Comparison of ENCODE assay signal across 9 cellular contexts in the genomic region with DNA sequence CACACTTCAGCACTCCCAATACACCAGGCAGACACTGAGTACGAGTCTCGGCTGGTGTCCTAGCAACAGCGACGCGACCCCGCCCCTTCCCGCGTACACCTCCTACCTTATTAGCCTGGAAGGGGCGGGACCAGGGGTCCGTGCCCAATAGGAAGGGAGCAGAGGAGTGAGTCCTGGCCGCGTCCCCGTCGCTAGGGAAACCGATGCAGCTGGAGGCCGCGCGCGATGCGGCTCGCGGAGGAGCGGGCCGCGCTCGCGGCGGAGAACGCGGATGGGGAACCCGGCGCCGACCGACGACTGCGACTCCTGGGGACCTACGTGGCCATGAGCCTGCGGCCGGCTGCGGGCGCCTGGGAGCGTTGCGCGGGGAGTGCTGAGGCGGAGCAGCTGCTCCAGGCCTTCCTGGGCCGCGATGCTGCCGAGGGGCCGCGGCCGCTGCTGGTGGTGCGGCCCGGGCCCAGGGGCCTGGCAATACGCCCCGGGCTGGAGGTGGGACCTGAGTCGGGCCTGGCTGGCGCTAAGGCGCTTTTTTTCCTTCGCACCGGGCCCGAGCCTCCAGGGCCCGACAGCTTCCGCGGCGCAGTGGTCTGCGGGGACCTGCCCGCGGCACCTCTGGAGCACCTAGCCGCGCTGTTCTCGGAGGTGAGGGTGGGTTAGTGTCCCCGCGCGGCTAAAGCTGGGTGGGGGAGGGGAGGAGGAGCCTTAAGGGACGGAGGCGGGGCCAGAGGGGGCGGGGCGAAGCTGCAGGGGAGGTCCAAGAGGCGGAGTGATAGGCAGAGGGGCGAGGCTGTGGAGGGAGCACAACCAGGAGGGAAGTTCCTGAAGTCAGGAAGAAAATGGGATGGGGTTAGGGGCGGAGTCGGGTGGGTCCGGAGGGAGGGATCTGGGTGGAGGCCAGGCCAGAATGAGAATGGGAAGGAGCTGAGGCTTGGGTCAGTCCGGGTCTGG. TPM values are rescaled to one million over a fixed set of nuclear protein-coding genes. Genes with fewer than 3 reads are reported as not detected.
DNase-seq lines count a peak whose midpoint lies in the region; ATAC-seq, FAIRE-seq and TF ChIP-seq lines count a peak whose summit lies in the region.
"Had no signal": no experiment of that assay in that cellular context is flagged by ENCODE, and none has a peak within 500 bp of the region (broad histone marks: within the 10 kb centered on the region; RNA-seq: fewer than 3 reads in every experiment).

A gene with protein sequence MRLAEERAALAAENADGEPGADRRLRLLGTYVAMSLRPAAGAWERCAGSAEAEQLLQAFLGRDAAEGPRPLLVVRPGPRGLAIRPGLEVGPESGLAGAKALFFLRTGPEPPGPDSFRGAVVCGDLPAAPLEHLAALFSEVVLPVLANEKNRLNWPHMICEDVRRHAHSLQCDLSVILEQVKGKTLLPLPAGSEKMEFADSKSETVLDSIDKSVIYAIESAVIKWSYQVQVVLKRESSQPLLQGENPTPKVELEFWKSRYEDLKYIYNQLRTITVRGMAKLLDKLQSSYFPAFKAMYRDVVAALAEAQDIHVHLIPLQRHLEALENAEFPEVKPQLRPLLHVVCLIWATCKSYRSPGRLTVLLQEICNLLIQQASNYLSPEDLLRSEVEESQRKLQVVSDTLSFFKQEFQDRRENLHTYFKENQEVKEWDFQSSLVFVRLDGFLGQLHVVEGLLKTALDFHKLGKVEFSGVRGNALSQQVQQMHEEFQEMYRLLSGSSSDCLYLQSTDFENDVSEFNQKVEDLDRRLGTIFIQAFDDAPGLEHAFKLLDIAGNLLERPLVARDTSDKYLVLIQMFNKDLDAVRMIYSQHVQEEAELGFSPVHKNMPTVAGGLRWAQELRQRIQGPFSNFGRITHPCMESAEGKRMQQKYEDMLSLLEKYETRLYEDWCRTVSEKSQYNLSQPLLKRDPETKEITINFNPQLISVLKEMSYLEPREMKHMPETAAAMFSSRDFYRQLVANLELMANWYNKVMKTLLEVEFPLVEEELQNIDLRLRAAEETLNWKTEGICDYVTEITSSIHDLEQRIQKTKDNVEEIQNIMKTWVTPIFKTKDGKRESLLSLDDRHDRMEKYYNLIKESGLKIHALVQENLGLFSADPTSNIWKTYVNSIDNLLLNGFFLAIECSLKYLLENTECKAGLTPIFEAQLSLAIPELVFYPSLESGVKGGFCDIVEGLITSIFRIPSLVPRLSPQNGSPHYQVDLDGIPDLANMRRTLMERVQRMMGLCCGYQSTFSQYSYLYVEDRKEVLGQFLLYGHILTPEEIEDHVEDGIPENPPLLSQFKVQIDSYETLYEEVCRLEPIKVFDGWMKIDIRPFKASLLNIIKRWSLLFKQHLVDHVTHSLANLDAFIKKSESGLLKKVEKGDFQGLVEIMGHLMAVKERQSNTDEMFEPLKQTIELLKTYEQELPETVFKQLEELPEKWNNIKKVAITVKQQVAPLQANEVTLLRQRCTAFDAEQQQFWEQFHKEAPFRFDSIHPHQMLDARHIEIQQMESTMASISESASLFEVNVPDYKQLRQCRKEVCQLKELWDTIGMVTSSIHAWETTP (N-terminal part only) (plus strand): TSS at position 197 of the 948 bp plus-strand sequence. CDS start 29 bp downstream, at position 226.

- no peaks in the 10 kb centered on the region for H3K36me3 ChIP-seq in NT2/D1 (ENCODE audit: insufficient read depth, insufficient read length, low read length)
- H3K36me3 ChIP-seq in endothelial cell of umbilical vein (ENCODE audit: control insufficient read depth in 2 of 2, extremely low read depth in 1 of 2, insufficient read depth in 2 of 2, low read length in 2 of 2): no peaks in the 10 kb centered on the region
- H3K36me3 ChIP-seq in lung (ENCODE audit: control insufficient read depth in 2 of 2, insufficient read depth in 2 of 2, low read length in 2 of 2): no peaks in the 10 kb centered on the region

- intact Hi-C loops in endothelial cell of umbilical vein (cut with micrococcal nuclease): no loop called here

- peak; percentile 98 for ATAC-seq in lung (ENCODE audit: insufficient read depth, low FRiP score)
- peak; percentile 74 to 82 for ATAC-seq in stimulated activated naive B cell treated with anti-CD40 and anti-IgM and Interleukin-4, amounts not matched to agents 10 μg/mL and 1 μg/mL and 100 μg/mL, for 72 hours (replicated peaks)
- ATAC-seq in HG03354 (IDR thresholded peaks at IDR 0.05; ENCODE audit: poor library complexity, severe bottlenecking, unreplicated experiment): no peak
- ATAC-seq in GM18873 (IDR thresholded peaks at IDR 0.05; ENCODE audit: low FRiP score, unreplicated experiment): no peak

- H3K4me3 ChIP-seq in NT2/D1 (ENCODE audit: insufficient read length, low read depth): peak within 1 kb of the TSS; percentile 60
- H3K4me3 ChIP-seq in endothelial cell of umbilical vein (replicated peaks in 1 of 3; ENCODE audit: insufficient read depth in 1 of 3, low read depth in 1 of 3, low read length in 3 of 3): no peak within 1 kb of the TSS
- H3K4me3 ChIP-seq in lung: peak within 1 kb of the TSS; percentile 55

- WGBS in lung, 2 donors: 3 to 5% methylated on average over 61 to 84 of the region's 84 CpGs

- POLR2A ChIA-PET in endothelial cell of umbilical vein (lab: Charles Lee): no interaction called here

- TF ChIP-seq POLR2A in endothelial cell of umbilical vein (IDR thresholded peaks at IDR 0.05; ENCODE audit: low read depth, low read length): no peak

- no peak within 1 kb of the TSS for H3K27ac Mint-ChIP-seq in stimulated activated naive B cell treated with anti-CD40 and anti-IgM and Interleukin-4, amounts not matched to agents 10 μg/mL and 1 μg/mL and 100 μg/mL, for 72 hours
- H3K27ac Mint-ChIP-seq: memory B cell had no signal

- DNase-seq in H4 (ENCODE audit: low spot score): peak; percentile 81
- DNase-seq in NT2/D1 (ENCODE audit: low read depth, low spot score): peak; percentile 87
- DNase-seq in endothelial cell of umbilical vein (ENCODE audit: low read depth, low spot score): no peak
- DNase-seq in lung (ENCODE audit: low spot score): peak; percentile 96
- DNase-seq in stimulated activated naive B cell treated with anti-CD40 and anti-IgM and Interleukin-4, amounts not matched to agents 10 μg/mL and 1 μg/mL and 100 μg/mL, for 72 hours: peak; percentile 17
- no peak for DNase-seq in NK-92 (lab: John Stamatoyannopoulos, UW; ENCODE audit: unreplicated experiment)

- H3K9me3 ChIP-seq in NT2/D1 (ENCODE audit: insufficient read depth, low read length) (no peaks in the 10 kb centered on the region), endothelial cell of umbilical vein (replicated peaks; ENCODE audit: control insufficient read depth, insufficient read depth, low read length) (peaks cover 5% of the 10 kb centered on the region), lung (ENCODE audit: control insufficient read depth in 2 of 2, insufficient read depth in 1 of 2, low read length in 1 of 2) (peaks cover 0 to 6% of the 10 kb centered on the region in 2 donors)

- peaks cover 13% of the 10 kb centered on the region for H3K27me3 ChIP-seq in NT2/D1 (ENCODE audit: insufficient read depth, insufficient read length)
- no peaks in the 10 kb centered on the region for H3K27me3 ChIP-seq in endothelial cell of umbilical vein (ENCODE audit: control insufficient read depth in 2 of 2, insufficient read depth in 2 of 2, low read length in 2 of 2)
- no peaks in the 10 kb centered on the region for H3K27me3 ChIP-seq in lung (ENCODE audit: control insufficient read depth, insufficient read depth)

- no TSS peak for BruUV-seq in endothelial cell of umbilical vein (replicated peaks; lab: Mats Ljungman, UMichigan)

- H3K9me3 Mint-ChIP-seq in stimulated activated naive B cell treated with anti-CD40 and anti-IgM and Interleukin-4, amounts not matched to agents 10 μg/mL and 1 μg/mL and 100 μg/mL, for 72 hours: peaks cover 8% of the 10 kb centered on the region in 2 donors

- peaks cover 2 to 3% of the 10 kb centered on the region in 2 donors for H3K36me3 Mint-ChIP-seq in stimulated activated naive B cell treated with anti-CD40 and anti-IgM and Interleukin-4, amounts not matched to agents 10 μg/mL and 1 μg/mL and 100 μg/mL, for 72 hours
- H3K36me3 Mint-ChIP-seq: memory B cell had no signal

- peaks cover 20 to 31% of the 10 kb centered on the region in 2 donors for H3K27me3 Mint-ChIP-seq in stimulated activated naive B cell treated with anti-CD40 and anti-IgM and Interleukin-4, amounts not matched to agents 10 μg/mL and 1 μg/mL and 100 μg/mL, for 72 hours

- H3K27ac ChIP-seq in endothelial cell of umbilical vein (ENCODE audit: insufficient read depth, low read depth, low read length) (no peak within 1 kb of the TSS), lung (ENCODE audit: low read depth in 1 of 2, low read length in 1 of 2) (peak within 1 kb of the TSS in 1 of 2 donors; percentile 82)

- H3K4me3 Mint-ChIP-seq in stimulated activated naive B cell treated with anti-CD40 and anti-IgM and Interleukin-4, amounts not matched to agents 10 μg/mL and 1 μg/mL and 100 μg/mL, for 72 hours: peak within 1 kb of the TSS; percentile 10 to 27
- H3K4me3 Mint-ChIP-seq: memory B cell had no signal

- H4K20me1 ChIP-seq in endothelial cell of umbilical vein (replicated peaks; ENCODE audit: control insufficient read depth, extremely low read depth, insufficient read depth, low read length): no peaks in the 10 kb centered on the region

- FAIRE-seq in endothelial cell of umbilical vein (lab: Jason Lieb, UNC): no peak

- no peak for TF ChIP-seq CTCF in endothelial cell of umbilical vein (IDR thresholded peaks at IDR 0.05; ENCODE audit: extremely low read depth in 1 of 2, insufficient read depth in 1 of 2, low read depth in 1 of 2, low read length in 2 of 2)
- TF ChIP-seq CTCF in lung (IDR thresholded peaks at IDR 0.05; ENCODE audit: control extremely low read depth, extremely low read depth): no peak

- H3K9ac ChIP-seq in NT2/D1 (ENCODE audit: insufficient read length, low read depth): peak within 1 kb of the TSS; percentile 77
- no peak within 1 kb of the TSS for H3K9ac ChIP-seq in endothelial cell of umbilical vein (replicated peaks; ENCODE audit: extremely low read depth, insufficient read depth, low read length)

- peak within 1 kb of the TSS; percentile 11 for H3K4me2 ChIP-seq in endothelial cell of umbilical vein (ENCODE audit: insufficient read depth, low read length)

- peaks cover 2 to 4% of the 10 kb centered on the region in 2 donors for H3K4me1 Mint-ChIP-seq in stimulated activated naive B cell treated with anti-CD40 and anti-IgM and Interleukin-4, amounts not matched to agents 10 μg/mL and 1 μg/mL and 100 μg/mL, for 72 hours
- H3K4me1 Mint-ChIP-seq: memory B cell had no signal

- CTCF ChIA-PET in endothelial cell of umbilical vein (lab: Charles Lee): no interaction called here

- H3K9me1 ChIP-seq in endothelial cell of umbilical vein (replicated peaks; ENCODE audit: control insufficient read depth, extremely low read depth, insufficient read depth, low read length): no peaks in the 10 kb centered on the region

- dilution Hi-C loops in endothelial cell of umbilical vein (cut with MboI; ENCODE audit: extremely low pct_ligation_motif_present, low sequenced_read_pairs): no loop called here

- H3K4me1 ChIP-seq in NT2/D1 (ENCODE audit: insufficient read depth, insufficient read length) (peaks cover 3% of the 10 kb centered on the region), endothelial cell of umbilical vein (ENCODE audit: control insufficient read depth, extremely low read depth, insufficient read depth, low read length) (no peaks in the 10 kb centered on the region), lung (ENCODE audit: control insufficient read depth in 2 of 2, insufficient read depth in 2 of 2, low read length in 2 of 2) (peaks cover 0 to 2% of the 10 kb centered on the region in 2 donors)

- no peak within 1 kb of the TSS for H2AFZ ChIP-seq in endothelial cell of umbilical vein (ENCODE audit: low read depth, low read length)

- H3K79me2 ChIP-seq in endothelial cell of umbilical vein (ENCODE audit: control insufficient read depth, insufficient read depth, low read length): no peaks in the 10 kb centered on the region

RNA-seq across cellular contexts. Expression of the gene that starts here (rescaled TPM):
- total RNA-seq in H4 (2014; rRNA removed; shearing (Covaris generic)): 0.54 TPM in 1 of 2 replicates, not detected in the other
- total RNA-seq in endothelial cell of umbilical vein (not detected in 2 replicates), lung (10 to 100 TPM; 35.3 to 36.1 TPM)
- polyA plus RNA-seq in endothelial cell of umbilical vein (not detected in 2 replicates), lung (1 to 10 TPM; 4.0 to 6.6 TPM)
- not detected in 2 replicates for polyA plus RNA-seq in endothelial cell of umbilical vein (2011; cell fraction: cytosol; rRNA removed)
- polyA plus RNA-seq in endothelial cell of umbilical vein (2011; cell fraction: nucleus; rRNA removed): not detected in 2 replicates
- not detected in 2 replicates for polyA plus RNA-seq in endothelial cell of umbilical vein (2012)
- not detected in 2 replicates for polyA minus RNA-seq in endothelial cell of umbilical vein
- polyA minus RNA-seq in endothelial cell of umbilical vein (2011; cell fraction: cytosol; rRNA and poly(A)+ RNA removed): not detected
- not detected in 2 replicates for polyA minus RNA-seq in endothelial cell of umbilical vein (2011; cell fraction: nucleus; rRNA and poly(A)+ RNA removed)

Comparison
In these comparisons a context has a peak if more than half of its experiments do, and no peak if none do; other contexts are left out.
1. RNA of the gene that starts here (total RNA-seq): 35.3 to 36.1 TPM in lung; 0.54 TPM in H4 and not detected in endothelial cell of umbilical vein; every median in the first group is over 10 times any median in the second.
2. Peak in DNase-seq in H4; RNA of the gene not detected or under 1 TPM.
3. DNase-seq: peak in NT2/D1 (single experiment), lung (single experiment) and stimulated activated naive B cell treated with anti-CD40 and anti-IgM and Interleukin-4, amounts not matched to agents 10 μg/mL and 1 μg/mL and 100 μg/mL, for 72 hours (single experiment); none in endothelial cell of umbilical vein (single experiment) and NK-92 (single experiment).
4. H3K4me3 ChIP-seq: peak in NT2/D1 (single experiment) and lung (single experiment); none in endothelial cell of umbilical vein (0 of 3).
5. ATAC-seq: peak in lung (single experiment) and stimulated activated naive B cell treated with anti-CD40 and anti-IgM and Interleukin-4, amounts not matched to agents 10 μg/mL and 1 μg/mL and 100 μg/mL, for 72 hours (2 of 2); none in HG03354 (single experiment) and GM18873 (single experiment).